In genomic region chr4:140049024-140049923, GRCh38 we compare ENCODE assay signal across 8 cellular contexts.
DNase-seq lines count a peak whose midpoint lies in the region; TF ChIP-seq lines count a peak whose summit lies in the region.

No MANE protein-coding gene starts in this region.

- TF ChIP-seq CTCF in breast epithelium (IDR thresholded peaks at IDR 0.05) (no peak), retinal pigment epithelial cell (conservative IDR thresholded peaks at IDR 0.05; ENCODE audit: low read depth, low read length) (peak; percentile 26)

- H3K9ac ChIP-seq in iPS-15b (ENCODE audit: low read depth, low read length), result no peak overlapping the region

- H3K4me3 Mint-ChIP-seq in T-helper 1 cell treated with Interleukin-12 subunit alpha and Interleukin-12 subunit beta and Interleukin-4 antibody, amounts not matched to agents 30 μg/mL and 1 μg/mL, for 36 hours, result peak overlapping the region; percentile 78

- H3K4me3 ChIP-seq in breast epithelium (peak overlapping the region; percentile 37 to 61 (median 43)), iPS-15b (ENCODE audit: low read depth, low read length) (peak overlapping the region; percentile 20), retinal pigment epithelial cell (ENCODE audit: low read length) (peak overlapping the region; percentile 29)

- H3K4me1 Mint-ChIP-seq in T-helper 1 cell treated with Interleukin-12 subunit alpha and Interleukin-12 subunit beta and Interleukin-4 antibody, amounts not matched to agents 30 μg/mL and 1 μg/mL, for 36 hours (ENCODE audit: low read depth), result peaks cover 17% of the 10 kb centered on the region

- no peak for TF ChIP-seq POLR2A in breast epithelium (IDR thresholded peaks at IDR 0.05)

- peak; percentile 52 for DNase-seq in stimulated activated CD4-positive, alpha-beta T cell treated with anti-CD3 and anti-CD28 coated beads, Interleukin-15, amount 100 ng/mL, for 24 hours
- no peak for DNase-seq in stimulated activated CD4-positive, alpha-beta T cell treated with anti-CD3 and anti-CD28 coated beads, Interleukin-12 subunit alpha, Interleukin-12 subunit beta, amount 100 ng/mL, for 4 hours
- DNase-seq in NCI-H128 (lab: John Stamatoyannopoulos, UW; ENCODE audit: unreplicated experiment) (peak; percentile 50), breast epithelium (ENCODE audit: low spot score in 2 of 2) (peak in 1 of 2 donors; percentile 61), retinal pigment epithelial cell (ENCODE audit: low read depth) (no peak), middle frontal gyrus (ENCODE audit: extremely low spot score, low spot score) (no peak)

- intact Hi-C loops in breast epithelium (cut with DNase I; ENCODE audit: low total_unique reads), result loop anchor here (5.0 kb wide), 1 partner anchor 103 kb away; the partner anchor contains the start of gene MAML3

- no peaks in the 10 kb centered on the region for H3K36me3 Mint-ChIP-seq in T-helper 1 cell treated with Interleukin-12 subunit alpha and Interleukin-12 subunit beta and Interleukin-4 antibody, amounts not matched to agents 30 μg/mL and 1 μg/mL, for 36 hours (ENCODE audit: low read depth)

- H3K4me1 ChIP-seq in breast epithelium (peaks cover 0 to 6% of the 10 kb centered on the region in 2 donors), iPS-15b (ENCODE audit: control insufficient read depth, insufficient read depth, low read length) (peaks cover 27% of the 10 kb centered on the region)

- H3K27ac Mint-ChIP-seq in T-helper 1 cell treated with Interleukin-12 subunit alpha and Interleukin-12 subunit beta and Interleukin-4 antibody, amounts not matched to agents 30 μg/mL and 1 μg/mL, for 36 hours, result peak overlapping the region; percentile 29

- no peaks in the 10 kb centered on the region for H3K9me3 ChIP-seq in breast epithelium
- no peaks in the 10 kb centered on the region for H3K9me3 ChIP-seq in iPS-15b (ENCODE audit: control insufficient read depth, insufficient read depth, low read length)

- H3K9me3 Mint-ChIP-seq in T-helper 1 cell treated with Interleukin-12 subunit alpha and Interleukin-12 subunit beta and Interleukin-4 antibody, amounts not matched to agents 30 μg/mL and 1 μg/mL, for 36 hours, result no peaks in the 10 kb centered on the region

- no peaks in the 10 kb centered on the region for H3K36me3 ChIP-seq in breast epithelium
- H3K36me3 ChIP-seq in iPS-15b (ENCODE audit: control insufficient read depth, insufficient read depth, low read length), result no peaks in the 10 kb centered on the region

- peaks cover 74% of the 10 kb centered on the region for H3K27me3 Mint-ChIP-seq in T-helper 1 cell treated with Interleukin-12 subunit alpha and Interleukin-12 subunit beta and Interleukin-4 antibody, amounts not matched to agents 30 μg/mL and 1 μg/mL, for 36 hours (ENCODE audit: low read depth)

- H3K27me3 ChIP-seq in breast epithelium, result no peaks in the 10 kb centered on the region
- peaks cover 2% of the 10 kb centered on the region for H3K27me3 ChIP-seq in iPS-15b (ENCODE audit: control insufficient read depth, insufficient read depth, low read length)

- peak overlapping the region; percentile 83 to 87 for H3K27ac ChIP-seq in breast epithelium

Comparison
In these comparisons a context has a peak if more than half of its experiments do, and no peak if none do; other contexts are left out.
1. DNase-seq: peak in stimulated activated CD4-positive, alpha-beta T cell treated with anti-CD3 and anti-CD28 coated beads, Interleukin-15, amount 100 ng/mL, for 24 hours (single experiment) and NCI-H128 (single experiment); none in stimulated activated CD4-positive, alpha-beta T cell treated with anti-CD3 and anti-CD28 coated beads, Interleukin-12 subunit alpha, Interleukin-12 subunit beta, amount 100 ng/mL, for 4 hours (single experiment), retinal pigment epithelial cell (single experiment) and middle frontal gyrus (single experiment).
2. Peak in every context shown above with its lines, with median percentiles within 50 percentile points of each other: H3K4me3 ChIP-seq.